In genomic region chr9:134136117-134136996, GRCh38 we compare ENCODE assay signal across 8 cellular contexts. TPM values are rescaled to one million over a fixed set of nuclear protein-coding genes. Genes with fewer than 3 reads are reported as not detected.
DNase-seq lines count a peak whose midpoint lies in the region; ATAC-seq and TF ChIP-seq lines count a peak whose summit lies in the region.

No MANE protein-coding gene starts in this region.

- H3K27ac ChIP-seq in muscle layer of colon (ENCODE audit: low read depth, low read length) = peak overlapping the region; percentile 80
- H3K27ac ChIP-seq in uterus = peak overlapping the region; percentile 56 to 87

- H3K4me3 Mint-ChIP-seq in activated CD4-positive, alpha-beta T cell treated with anti-CD3 and anti-CD28 coated beads for 36 hours = peak overlapping the region; percentile 98
- H3K4me3 Mint-ChIP-seq in effector memory CD8-positive, alpha-beta T cell = peak overlapping the region; percentile 90 to 91

- H3K4me1 Mint-ChIP-seq in activated CD4-positive, alpha-beta T cell treated with anti-CD3 and anti-CD28 coated beads for 36 hours = peaks cover 31% of the 10 kb centered on the region
- peaks cover 23 to 33% of the 10 kb centered on the region in 2 donors for H3K4me1 Mint-ChIP-seq in effector memory CD8-positive, alpha-beta T cell (ENCODE audit: low read depth in 2 of 2)

- no peak for TF ChIP-seq POLR2A in uterus (IDR thresholded peaks at IDR 0.05)

- H3K36me3 ChIP-seq in muscle layer of colon (ENCODE audit: insufficient read depth, low read length) (peaks cover 12% of the 10 kb centered on the region), uterus (no peaks in the 10 kb centered on the region)

- H3K4me3 ChIP-seq in muscle layer of colon (ENCODE audit: low read depth in 1 of 2, low read length in 2 of 2) (peak overlapping the region; percentile 90 to 96), uterus (peak overlapping the region; percentile 79 to 91)

- intact Hi-C loops in activated CD4-positive, alpha-beta T cell treated with anti-CD3 and anti-CD28 coated beads for 36 hours (cut with DNase I, micrococcal nuclease) = loop anchor here (1.0 to 5.0 kb wide), 7 partner anchors 28 to 1014 kb away; partner anchors contain the start of genes RNU6ATAC (in 2 of the 2), BRD3OS (in 1 of the 2), MED22 (in 1 of the 2) and RALGDS (in 1 of the 2)
- intact Hi-C loops in uterus (cut with DNase I; ENCODE audit: low total_unique reads) = no loop called here

- peak; percentile 36 for DNase-seq in activated CD4-positive, alpha-beta T cell treated with anti-CD3 and anti-CD28 coated beads for 36 hours
- DNase-seq in activated CD4-positive, alpha-beta T cell treated with anti-CD3 and anti-CD28 coated beads for 1 hour = no peak
- no peak for DNase-seq in effector memory CD8-positive, alpha-beta T cell
- DNase-seq in uterus = peak; percentile 26 to 40

- H3K36me3 Mint-ChIP-seq in activated CD4-positive, alpha-beta T cell treated with anti-CD3 and anti-CD28 coated beads for 36 hours (ENCODE audit: low read depth) = peaks cover 38% of the 10 kb centered on the region
- H3K36me3 Mint-ChIP-seq in effector memory CD8-positive, alpha-beta T cell (ENCODE audit: insufficient read depth) = peaks cover 31% of the 10 kb centered on the region

- no peaks in the 10 kb centered on the region for H3K27me3 Mint-ChIP-seq in activated CD4-positive, alpha-beta T cell treated with anti-CD3 and anti-CD28 coated beads for 36 hours
- H3K27me3 Mint-ChIP-seq in effector memory CD8-positive, alpha-beta T cell = no peaks in the 10 kb centered on the region

- peak overlapping the region; percentile 68 for H3K9ac ChIP-seq in muscle layer of colon (ENCODE audit: low read length)

- TF ChIP-seq CTCF in uterus (IDR thresholded peaks at IDR 0.05) = no peak

- no peaks in the 10 kb centered on the region for H3K27me3 ChIP-seq in muscle layer of colon (ENCODE audit: control insufficient read depth in 1 of 2, insufficient read depth in 2 of 2, low read length in 2 of 2)
- no peaks in the 10 kb centered on the region for H3K27me3 ChIP-seq in uterus

- peak overlapping the region; percentile 85 for H3K27ac Mint-ChIP-seq in activated CD4-positive, alpha-beta T cell treated with anti-CD3 and anti-CD28 coated beads for 36 hours
- H3K27ac Mint-ChIP-seq in effector memory CD8-positive, alpha-beta T cell = peak overlapping the region; percentile 72 to 89

- no peaks in the 10 kb centered on the region for H3K9me3 Mint-ChIP-seq in activated CD4-positive, alpha-beta T cell treated with anti-CD3 and anti-CD28 coated beads for 36 hours (ENCODE audit: low read depth)
- H3K9me3 Mint-ChIP-seq in effector memory CD8-positive, alpha-beta T cell = no peaks in the 10 kb centered on the region

- POLR2A ChIA-PET in activated CD4-positive, alpha-beta T cell treated with anti-CD3 and anti-CD28 coated beads for 36 hours (lab: Charles Lee) = interaction anchor here (1.0 to 1.2 kb wide), 3 partner anchors 27 to 111 kb away, joined by 5 to 12 read pairs (median 5); partner anchors contain the start of gene BRD3OS

- peak; percentile 5 for ATAC-seq in activated CD4-positive, alpha-beta T cell treated with anti-CD3 and anti-CD28 coated beads for 36 hours
- ATAC-seq in HG02840 (IDR thresholded peaks at IDR 0.05; ENCODE audit: low FRiP score, unreplicated experiment) (peak; percentile 10), SK-N-SH treated with all-trans-retinoic acid at 6 μM for 48 hours (peak; percentile 28), HG03457 (IDR thresholded peaks at IDR 0.05; ENCODE audit: unreplicated experiment) (no peak)
- peak; percentile 26 for ATAC-seq in effector memory CD8-positive, alpha-beta T cell (replicated peaks)

- H3K9me3 ChIP-seq in muscle layer of colon (ENCODE audit: low read length) (no peaks in the 10 kb centered on the region), uterus (no peaks in the 10 kb centered on the region)

- CTCF ChIA-PET in activated CD4-positive, alpha-beta T cell treated with anti-CD3 and anti-CD28 coated beads for 36 hours (lab: Charles Lee) = interaction anchor here (0.6 to 1.4 kb wide), 6 partner anchors 11 to 760 kb away, joined by 3 to 5 read pairs (median 3); partner anchors contain the start of genes BRD3OS and RNU6ATAC

- H3K4me1 ChIP-seq in muscle layer of colon (ENCODE audit: insufficient read depth, low read length) (peaks cover 39% of the 10 kb centered on the region), uterus (peaks cover 0 to 8% of the 10 kb centered on the region in 2 donors)

TF ChIP-seq in SK-N-SH treated with all-trans-retinoic acid at 6 μM for 48 hours, 23 proteins besides CTCF, POLR2A, EP300 and RAD21:
- TF ChIP-seq TOX (CRISPR knock-in tag; IDR thresholded peaks at IDR 0.05; ENCODE audit: borderline replicate concordance) = no peak
- TF ChIP-seq ISL1 (CRISPR knock-in tag; IDR thresholded peaks at IDR 0.05) = no peak
- no peak for TF ChIP-seq CREB5 (CRISPR knock-in tag; IDR thresholded peaks at IDR 0.05; ENCODE audit: low read depth)
- TF ChIP-seq TSHZ2 (CRISPR knock-in tag; IDR thresholded peaks at IDR 0.05) = no peak
- no peak for TF ChIP-seq CSDC2 (CRISPR knock-in tag; IDR thresholded peaks at IDR 0.05)

RNA-seq across cellular contexts. Expression of gene WDR5, which starts 0.5 kb away (rescaled TPM):
- 10 to 100 TPM; 51.4 to 59.2 TPM for total RNA-seq in activated CD4-positive, alpha-beta T cell treated with anti-CD3 and anti-CD28 coated beads for 36 hours
- 10 to 100 TPM in 2 of 4 donors, 1 to 10 TPM in 2; 2.9 to 30.5 (median 14.2) TPM for total RNA-seq in uterus

RNA-seq across cellular contexts. Expression of gene RNU6ATAC, which starts 28.0 kb away (rescaled TPM):
- 10 to 100 TPM in 1 of 2 experiments, not detected in 1; 45.7 TPM for total RNA-seq in activated CD4-positive, alpha-beta T cell treated with anti-CD3 and anti-CD28 coated beads for 36 hours
- total RNA-seq in uterus = 10 to 100 TPM in 1 of 4 donors, under 1 TPM in 1, not detected in 2; under 0.01 to 47.1 TPM

Comparison
In these comparisons a context has a peak if more than half of its experiments do, and no peak if none do; other contexts are left out.
1. DNase-seq: peak in activated CD4-positive, alpha-beta T cell treated with anti-CD3 and anti-CD28 coated beads for 36 hours (single experiment) and uterus (2 of 2); none in activated CD4-positive, alpha-beta T cell treated with anti-CD3 and anti-CD28 coated beads for 1 hour (single experiment) and effector memory CD8-positive, alpha-beta T cell (0 of 3).